ENCODE assay signal across 1 cellular context in the genomic region with DNA sequence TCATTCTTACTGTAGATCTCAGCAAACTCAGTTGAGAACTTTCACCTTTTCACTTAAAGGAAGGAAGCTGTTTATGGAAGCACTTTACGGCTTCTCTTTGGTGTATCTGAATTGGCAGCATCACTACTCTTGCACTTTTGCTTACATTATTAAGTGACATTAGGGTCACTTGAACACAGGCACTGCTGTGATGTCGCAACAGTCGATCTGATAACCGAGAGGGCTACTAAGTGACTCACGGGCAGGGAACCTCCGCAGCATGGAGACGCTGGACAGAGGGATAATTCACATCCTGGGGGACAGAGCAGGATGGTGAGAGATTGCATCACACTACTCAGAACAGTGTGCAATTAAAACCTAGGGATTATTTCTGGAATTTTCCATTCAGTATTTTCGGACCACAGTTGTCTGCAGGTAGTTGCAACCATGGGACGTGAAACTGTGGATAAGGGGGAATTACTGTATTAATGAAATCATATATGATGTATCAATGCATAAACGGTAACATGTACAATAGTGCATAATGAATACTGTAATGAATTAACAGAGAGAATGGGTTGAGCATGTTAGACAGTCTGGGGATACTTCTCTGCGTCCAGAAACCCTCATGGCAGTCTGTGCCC.
TF ChIP-seq lines count a peak whose summit lies in the region.

No MANE protein-coding gene starts in this region.

TF ChIP-seq in H1, 55 proteins besides CTCF, POLR2A, EP300 and RAD21:
- no peak for TF ChIP-seq CHD1 (IDR thresholded peaks at IDR 0.05; ENCODE audit: low read depth, low read length)
- TF ChIP-seq CEBPB (IDR thresholded peaks at IDR 0.05; ENCODE audit: low read depth, low read length) = peak; percentile 67
